ENCODE assay signal across 1 cellular context in genomic region chr16:49780436-49780835, GRCh38.
TF ChIP-seq lines count a peak whose summit lies in the region.

No MANE protein-coding gene starts in this region.

TF ChIP-seq in H1, 55 proteins besides CTCF, POLR2A, EP300 and RAD21:
- TF ChIP-seq RBBP5 (IDR thresholded peaks at IDR 0.05; ENCODE audit: borderline replicate concordance, low read depth, low read length): no peak
- TF ChIP-seq NRF1 (IDR thresholded peaks at IDR 0.05; ENCODE audit: low read depth, low read length): no peak
- no peak for TF ChIP-seq ATF3 (IDR thresholded peaks at IDR 0.05; ENCODE audit: insufficient read depth, low read depth, low read length)
- TF ChIP-seq TCF12 (IDR thresholded peaks at IDR 0.05; ENCODE audit: low read depth, low read length): no peak
- TF ChIP-seq RNF2 (IDR thresholded peaks at IDR 0.05; ENCODE audit: borderline replicate concordance, low read depth, low read length, missing control alignments, poor library complexity, severe bottlenecking): no peak
- no peak for TF ChIP-seq NANOG (IDR thresholded peaks at IDR 0.05; ENCODE audit: insufficient read depth, low read depth, low read length, poor library complexity, severe bottlenecking)
- TF ChIP-seq GTF2F1 (IDR thresholded peaks at IDR 0.05; ENCODE audit: borderline replicate concordance, low read depth, low read length): no peak
- TF ChIP-seq ATF2 (IDR thresholded peaks at IDR 0.05; ENCODE audit: low read length): no peak
TF ChIP-seq in H1: peak in this region for 0.
